ENCODE assay signal across 11 cellular contexts in the genomic region with DNA sequence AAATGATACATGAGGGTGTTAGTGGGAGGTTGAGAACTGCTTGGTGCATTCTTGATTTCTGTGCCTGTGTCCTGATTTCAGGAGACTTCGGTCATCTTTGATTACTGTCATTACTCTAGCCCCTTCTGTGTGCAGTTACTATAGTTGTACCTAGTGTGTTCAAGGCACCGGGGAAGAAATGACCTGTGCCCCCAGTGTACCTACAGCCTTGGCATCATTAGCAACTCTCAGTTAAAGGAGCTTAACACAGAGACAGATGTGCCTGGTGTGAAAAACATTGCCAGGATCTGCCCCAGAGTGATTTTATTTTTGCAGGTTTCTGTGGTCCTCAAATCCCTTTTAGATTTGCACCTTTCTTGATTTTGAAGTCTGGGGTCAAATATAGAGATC.
DNase-seq lines count a peak whose midpoint lies in the region; ATAC-seq, FAIRE-seq and TF ChIP-seq lines count a peak whose summit lies in the region.
"Had no signal": no experiment of that assay in that cellular context is flagged by ENCODE, and none has a peak within 500 bp of the region (broad histone marks: within the 10 kb centered on the region; RNA-seq: fewer than 3 reads in every experiment).

No MANE protein-coding gene starts in this region.

- H3K27ac Mint-ChIP-seq in activated CD8-positive, alpha-beta T cell treated with anti-CD3 and anti-CD28 coated beads, Interleukin-2, amount 10 ng/mL, durations not matched to agents 7 days and 5 days, result peak overlapping the region; percentile 73

- H3K36me3 ChIP-seq in left ventricle myocardium inferior (no peaks in the 10 kb centered on the region), right atrium auricular region (no peaks in the 10 kb centered on the region), HepG2 (replicated peaks in 1 of 2; ENCODE audit: control insufficient read depth in 1 of 2, insufficient read depth in 2 of 2, low read length in 2 of 2) (peaks cover 0 to 6% of the 10 kb centered on the region in 2 experiments; a peak in 4 of 5 replicates), tibial artery (no peaks in the 10 kb centered on the region)

- no peak for TF ChIP-seq EP300 in HepG2 (IDR thresholded peaks at IDR 0.05; ENCODE audit: low read depth in 2 of 2, low read length in 2 of 2)
- no peak for TF ChIP-seq EP300 in HepG2 (CRISPR knock-in tag; IDR thresholded peaks at IDR 0.05; ENCODE audit: borderline replicate concordance)

- no peak for FAIRE-seq in HepG2 (lab: Jason Lieb, UNC)
- FAIRE-seq: G401.6 had no signal

- H2AFZ ChIP-seq in HepG2 (ENCODE audit: low read length), result no peak overlapping the region

- no peak overlapping the region for H3K4me3 Mint-ChIP-seq in activated CD8-positive, alpha-beta T cell treated with anti-CD3 and anti-CD28 coated beads, Interleukin-2, amount 10 ng/mL, durations not matched to agents 7 days and 5 days

- peaks cover 66% of the 10 kb centered on the region for H3K4me1 Mint-ChIP-seq in activated CD8-positive, alpha-beta T cell treated with anti-CD3 and anti-CD28 coated beads, Interleukin-2, amount 10 ng/mL, durations not matched to agents 7 days and 5 days (ENCODE audit: low read depth)

- 0% methylated on average over 1 of the region's 2 CpGs for WGBS in HepG2 (ENCODE audit: low lambda C conversion rate)

- ATAC-seq in activated CD8-positive, alpha-beta T cell treated with anti-CD3 and anti-CD28 coated beads, Interleukin-2, amount 10 ng/mL, durations not matched to agents 7 days and 5 days, result no peak
- ATAC-seq in HepG2, result no peak; the same call in 2 of the 3 replicates
- no peak for ATAC-seq in left ventricle myocardium superior
- no peak for ATAC-seq in GM19324 (IDR thresholded peaks at IDR 0.05; ENCODE audit: low FRiP score, unreplicated experiment)

- H3K79me2 ChIP-seq in HepG2 (ENCODE audit: insufficient read depth, low read length), result peaks cover 23% of the 10 kb centered on the region

- H3K4me3 ChIP-seq in left ventricle myocardium inferior (no peak overlapping the region), right atrium auricular region (no peak overlapping the region), HepG2 (replicated peaks in 1 of 3; ENCODE audit: insufficient read depth in 1 of 3, low read depth in 2 of 3, low read length in 3 of 3) (peak overlapping the region in 2 of 3 experiments; percentile 3 to 52; a peak in 3 of 6 replicates), tibial artery (peak overlapping the region in 1 of 2 donors; percentile 20)

- H4K20me1 ChIP-seq in HepG2 (ENCODE audit: insufficient read depth, low read length), result no peaks in the 10 kb centered on the region

- no peaks in the 10 kb centered on the region for H3K27me3 ChIP-seq in left ventricle myocardium inferior (ENCODE audit: low read depth)
- H3K27me3 ChIP-seq in right atrium auricular region, result no peaks in the 10 kb centered on the region
- H3K27me3 ChIP-seq in HepG2 (ENCODE audit: control insufficient read depth in 1 of 2, insufficient read depth in 2 of 2, low read length in 2 of 2), result no peaks in the 10 kb centered on the region
- H3K27me3 ChIP-seq in tibial artery, result no peaks in the 10 kb centered on the region

- BruUV-seq in HepG2 (replicated peaks; lab: Mats Ljungman, UMichigan), result no TSS peak

- H3K27ac ChIP-seq in left ventricle myocardium inferior (replicated peaks) (peak overlapping the region; percentile 64), right atrium auricular region (no peak overlapping the region), HepG2 (ENCODE audit: extremely low read length, insufficient read depth, low read length) (peak overlapping the region; percentile 94), tibial artery (peak overlapping the region; percentile 59 to 66)

- CTCF ChIA-PET in activated CD8-positive, alpha-beta T cell treated with anti-CD3 and anti-CD28 coated beads, Interleukin-2, amount 10 ng/mL, durations not matched to agents 7 days and 5 days (lab: Charles Lee), result interaction anchor here (1.3 to 4.7 kb wide), 6 partner anchors 21 to 281 kb away, joined by 3 to 22 read pairs (median 6); no protein-coding TSS in a partner anchor
- CTCF ChIA-PET in HepG2 (lab: Yijun Ruan, JAX; ENCODE audit: low intra/inter-chr PET ratio, low total read pairs), result no interaction called here

- POLR2A ChIA-PET in activated CD8-positive, alpha-beta T cell treated with anti-CD3 and anti-CD28 coated beads, Interleukin-2, amount 10 ng/mL, durations not matched to agents 7 days and 5 days (lab: Charles Lee), result interaction anchor here (0.6 to 1.2 kb wide), 5 partner anchors 12 to 62 kb away, joined by 3 to 5 read pairs (median 3); no protein-coding TSS in a partner anchor
- POLR2A ChIA-PET in HepG2 (lab: Yijun Ruan, JAX), result interaction anchor here (1.0 to 2.3 kb wide), 12 partner anchors 14 to 130 kb away, joined by 3 to 16 read pairs (median 6); no protein-coding TSS in a partner anchor

- peaks cover 20% of the 10 kb centered on the region for H3K4me1 ChIP-seq in left ventricle myocardium inferior
- peaks cover 0 to 10% of the 10 kb centered on the region in 2 donors for H3K4me1 ChIP-seq in right atrium auricular region
- peaks cover 74% of the 10 kb centered on the region for H3K4me1 ChIP-seq in HepG2 (ENCODE audit: insufficient read depth, low read length)
- peaks cover 0 to 58% (median 6%) of the 10 kb centered on the region in 4 donors for H3K4me1 ChIP-seq in tibial artery

- TF ChIP-seq CTCF in left ventricle myocardium inferior (IDR thresholded peaks at IDR 0.05; ENCODE audit: borderline replicate concordance) (no peak), right atrium auricular region (IDR thresholded peaks at IDR 0.05) (no peak), HepG2 (CRISPR knock-in tag; IDR thresholded peaks at IDR 0.05) (no peak), tibial artery (IDR thresholded peaks at IDR 0.05) (no peak)

- intact Hi-C loops in left ventricle myocardium inferior (cut with micrococcal nuclease), result no loop called here
- intact Hi-C loops in HepG2 (cut with micrococcal nuclease; ENCODE audit: unreplicated experiment), result loop anchor here (1.0 to 10.0 kb wide), 5 partner anchors 21 to 301 kb away; a partner anchor contains a TSS
- intact Hi-C loops in tibial artery (cut with DNase I; ENCODE audit: low total_unique reads), result no loop called here
- intact Hi-C loops in left ventricle myocardium superior (cut with micrococcal nuclease), result no loop called here

- H3K27me3 Mint-ChIP-seq in activated CD8-positive, alpha-beta T cell treated with anti-CD3 and anti-CD28 coated beads, Interleukin-2, amount 10 ng/mL, durations not matched to agents 7 days and 5 days (ENCODE audit: low read depth), result no peaks in the 10 kb centered on the region

- peaks cover 64% of the 10 kb centered on the region for H3K36me3 Mint-ChIP-seq in activated CD8-positive, alpha-beta T cell treated with anti-CD3 and anti-CD28 coated beads, Interleukin-2, amount 10 ng/mL, durations not matched to agents 7 days and 5 days (ENCODE audit: low read depth)

- no peak for TF ChIP-seq POLR2A in HepG2 (IDR thresholded peaks at IDR 0.05; ENCODE audit: insufficient read depth in 1 of 2, low read depth in 2 of 2, low read length in 2 of 2)

- DNase-seq in left ventricle myocardium inferior, result no peak
- no peak for DNase-seq in right atrium auricular region (ENCODE audit: low spot score)
- no peak for DNase-seq in activated CD8-positive, alpha-beta T cell treated with anti-CD3 and anti-CD28 coated beads, Interleukin-2, amount 10 ng/mL, durations not matched to agents 7 days and 5 days
- no peak for DNase-seq in HepG2 (ENCODE audit: low spot score)
- DNase-seq in tibial artery, result no peak
- no peak for DNase-seq in GDM1 (lab: John Stamatoyannopoulos, UW)
- DNase-seq in left ventricle myocardium superior, result no peak
- DNase-seq: AML-193, NCI-H226 had no signal

- peak overlapping the region; percentile 93 for H3K4me2 ChIP-seq in HepG2 (ENCODE audit: low read depth, low read length)

- H3K9me3 ChIP-seq in left ventricle myocardium inferior (replicated peaks) (no peaks in the 10 kb centered on the region), right atrium auricular region (no peaks in the 10 kb centered on the region), HepG2 (ENCODE audit: low read length) (no peaks in the 10 kb centered on the region), tibial artery (no peaks in the 10 kb centered on the region)

- in situ Hi-C loops in HepG2 (cut with HindIII; ENCODE audit: extremely low pct_ligation_motif_present, low pct_unique_long_range_greater_than_20kb), result no loop called here

- no peak for TF ChIP-seq RAD21 in HepG2 (CRISPR knock-in tag; IDR thresholded peaks at IDR 0.05)

- H3K9ac ChIP-seq in HepG2 (ENCODE audit: insufficient read depth, low read depth, low read length), result peak overlapping the region; percentile 71

- H3K9me3 Mint-ChIP-seq in activated CD8-positive, alpha-beta T cell treated with anti-CD3 and anti-CD28 coated beads, Interleukin-2, amount 10 ng/mL, durations not matched to agents 7 days and 5 days (ENCODE audit: insufficient read depth), result peaks cover 7% of the 10 kb centered on the region

TF ChIP-seq in HepG2, 621 proteins besides CTCF, POLR2A, EP300 and RAD21 (continues in another document):
- TF ChIP-seq, protein P1, sequence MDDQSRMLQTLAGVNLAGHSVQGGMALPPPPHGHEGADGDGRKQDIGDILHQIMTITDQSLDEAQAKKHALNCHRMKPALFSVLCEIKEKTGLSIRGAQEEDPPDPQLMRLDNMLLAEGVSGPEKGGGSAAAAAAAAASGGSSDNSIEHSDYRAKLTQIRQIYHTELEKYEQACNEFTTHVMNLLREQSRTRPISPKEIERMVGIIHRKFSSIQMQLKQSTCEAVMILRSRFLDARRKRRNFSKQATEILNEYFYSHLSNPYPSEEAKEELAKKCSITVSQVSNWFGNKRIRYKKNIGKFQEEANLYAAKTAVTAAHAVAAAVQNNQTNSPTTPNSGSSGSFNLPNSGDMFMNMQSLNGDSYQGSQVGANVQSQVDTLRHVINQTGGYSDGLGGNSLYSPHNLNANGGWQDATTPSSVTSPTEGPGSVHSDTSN (CRISPR knock-in tag; IDR thresholded peaks at IDR 0.05; ENCODE audit: borderline replicate concordance), result no peak
- TF ChIP-seq TGIF2 (CRISPR knock-in tag; IDR thresholded peaks at IDR 0.05), result no peak
- no peak for TF ChIP-seq NRL (CRISPR knock-in tag; IDR thresholded peaks at IDR 0.05; ENCODE audit: borderline replicate concordance)
- no peak for TF ChIP-seq ZNF256 (CRISPR knock-in tag; conservative IDR thresholded peaks at IDR 0.05)
- no peak for TF ChIP-seq DNMT3B (CRISPR knock-in tag; conservative IDR thresholded peaks at IDR 0.05)
- no peak for TF ChIP-seq ZNF296 (CRISPR knock-in tag; conservative IDR thresholded peaks at IDR 0.05)
- peak; percentile 32; the same call in 1 of the 2 replicates for TF ChIP-seq ZNF788 (CRISPR knock-in tag; IDR thresholded peaks at IDR 0.05; ENCODE audit: borderline replicate concordance)
- TF ChIP-seq SMARCC2 (IDR thresholded peaks at IDR 0.05), result no peak

Comparison
In these comparisons a context has a peak if more than half of its experiments do, and no peak if none do; other contexts are left out.
1. H3K27ac ChIP-seq: peak in left ventricle myocardium inferior (single experiment), HepG2 (single experiment) and tibial artery (2 of 2); none in right atrium auricular region (0 of 2).
2. H3K4me3 ChIP-seq: peak in HepG2 (2 of 3); none in left ventricle myocardium inferior (single experiment) and right atrium auricular region (0 of 2).